8 cellular contexts compared by ENCODE assay signal in genomic region chr21:29181799-29182470, GRCh38.
DNase-seq lines count a peak whose midpoint lies in the region; ATAC-seq and TF ChIP-seq lines count a peak whose summit lies in the region.

No MANE protein-coding gene starts in this region.

- no peaks in the 10 kb centered on the region for H4K20me1 ChIP-seq in MM.1S (ENCODE audit: insufficient read depth, low read length)

- H3K36me3 Mint-ChIP-seq in nephron (ENCODE audit: low read depth), result no peaks in the 10 kb centered on the region

- peak overlapping the region; percentile 42; the same call in 1 of the 2 replicates for H3K27ac ChIP-seq in MM.1S (ENCODE audit: low read length)
- peak overlapping the region; percentile 62 for H3K27ac ChIP-seq in duodenal mucosa (ENCODE audit: low read depth, low read length)

- no peaks in the 10 kb centered on the region for H3K27me3 Mint-ChIP-seq in nephron (ENCODE audit: low read depth)

- H3K79me2 ChIP-seq in MM.1S (ENCODE audit: low read length), result no peaks in the 10 kb centered on the region

- intact Hi-C loops in posterior cingulate gyrus (cut with DNase I), result no loop called here

- TF ChIP-seq CTCF in MM.1S (IDR thresholded peaks at IDR 0.05; ENCODE audit: low read length), result no peak
- TF ChIP-seq CTCF in nephron (IDR thresholded peaks at IDR 0.05; ENCODE audit: unreplicated experiment in 3 of 3), result no peak

- no peaks in the 10 kb centered on the region for H3K9me2 ChIP-seq in MM.1S (replicated peaks; ENCODE audit: insufficient read depth, low read length)

- peak overlapping the region; percentile 52 to 80 (median 73) for H3K27ac Mint-ChIP-seq in nephron

- ATAC-seq in GM19452 (IDR thresholded peaks at IDR 0.05; ENCODE audit: unreplicated experiment), result peak; percentile 50

- no peaks in the 10 kb centered on the region for H3K9me3 Mint-ChIP-seq in nephron

- H3K27me3 ChIP-seq in MM.1S (replicated peaks; ENCODE audit: insufficient read depth, low read length) (no peaks in the 10 kb centered on the region), duodenal mucosa (ENCODE audit: control insufficient read depth in 1 of 2, insufficient read depth in 2 of 2, low read length in 2 of 2) (no peaks in the 10 kb centered on the region)

- DNase-seq in MM.1S (peak; percentile 30), posterior cingulate gyrus (no peak), activated gamma-delta T cell treated with Interleukin-2 at 50 U/mL for 16 hours (no peak), pons (ENCODE audit: low spot score) (no peak)
- no peak for DNase-seq in stimulated activated CD4-positive, alpha-beta T cell treated with anti-CD3 and anti-CD28 coated beads, Interleukin-1b, Interleukin-23, amount 100 ng/mL, for 48 hours

- H2AFZ ChIP-seq in MM.1S (ENCODE audit: low read length), result peak overlapping the region; percentile 32; the same call in 1 of the 2 replicates

- H3K36me3 ChIP-seq in MM.1S (replicated peaks; ENCODE audit: insufficient read depth, low read length), result no peaks in the 10 kb centered on the region
- H3K36me3 ChIP-seq in duodenal mucosa (ENCODE audit: control insufficient read depth in 1 of 2, insufficient read depth in 2 of 2, low read length in 2 of 2), result no peaks in the 10 kb centered on the region

- H3K9me3 ChIP-seq in MM.1S (replicated peaks; ENCODE audit: insufficient read depth, low read length), result no peaks in the 10 kb centered on the region
- no peaks in the 10 kb centered on the region for H3K9me3 ChIP-seq in duodenal mucosa (ENCODE audit: control insufficient read depth in 1 of 2, low read length in 2 of 2)

- no peaks in the 10 kb centered on the region for H3K4me1 ChIP-seq in MM.1S (ENCODE audit: low read length)
- peaks cover 17 to 35% of the 10 kb centered on the region in 2 donors for H3K4me1 ChIP-seq in duodenal mucosa (ENCODE audit: control insufficient read depth in 1 of 2, insufficient read depth in 2 of 2, low read length in 2 of 2)

- H3K4me3 ChIP-seq in MM.1S (ENCODE audit: low read length) (peak overlapping the region; percentile 43; the same call in 1 of the 2 replicates), duodenal mucosa (ENCODE audit: low read depth in 1 of 2, low read length in 2 of 2) (peak overlapping the region; percentile 37 to 38)

- H3K9ac ChIP-seq in MM.1S (ENCODE audit: low read length) (peak overlapping the region; percentile 25; the same call in 1 of the 2 replicates), duodenal mucosa (ENCODE audit: low read depth in 1 of 2, low read length in 2 of 2) (peak overlapping the region in 1 of 2 donors; percentile 11)

- H3K4me3 Mint-ChIP-seq in nephron, result peak overlapping the region in 1 of 3 experiments; percentile 49

- H3K4me2 ChIP-seq in MM.1S (ENCODE audit: low read depth, low read length), result peak overlapping the region; percentile 57

- peaks cover 19% of the 10 kb centered on the region for H3K4me1 Mint-ChIP-seq in nephron

- no peaks in the 10 kb centered on the region for H3F3A ChIP-seq in MM.1S (ENCODE audit: insufficient read depth, low read length)
